In the genomic region with DNA sequence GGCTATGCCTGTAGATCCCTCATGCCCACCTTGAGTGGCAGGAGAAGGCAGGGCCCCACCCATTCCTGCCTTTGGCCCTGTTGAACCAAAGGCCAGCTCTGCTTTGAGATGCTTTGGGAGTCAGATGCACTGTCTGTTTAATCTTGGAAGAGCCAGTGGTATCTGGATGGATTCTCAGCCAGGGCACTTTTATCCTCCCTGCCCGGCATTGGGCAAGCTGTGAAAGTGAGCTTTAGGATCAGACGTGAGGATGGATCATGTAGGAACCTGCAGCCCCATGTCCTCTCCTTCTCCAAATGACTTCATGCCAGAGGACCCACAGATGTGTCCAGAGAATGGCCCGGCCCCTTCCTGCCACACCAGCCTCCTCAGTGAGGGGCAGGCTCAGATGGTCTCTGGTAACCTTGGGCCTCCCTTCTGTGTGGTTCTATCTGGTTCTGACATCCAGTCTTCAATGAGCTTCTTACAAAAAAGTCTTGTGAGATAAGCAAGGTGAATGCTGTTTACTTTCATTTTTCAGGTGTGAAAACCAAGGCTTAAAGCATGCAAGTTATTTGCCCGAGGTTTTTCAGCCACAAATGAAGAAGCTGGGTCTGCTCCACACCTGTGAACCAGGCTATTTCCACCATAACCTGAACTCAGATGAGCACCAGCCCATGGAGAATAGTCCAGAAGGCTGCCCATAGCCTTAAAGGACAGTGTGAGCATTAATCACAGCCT, we compare ENCODE assay signal across 16 cellular contexts.
A peak's percentile ranks its signal among the peaks of the same experiment; 100 is the strongest.
DNase-seq lines count a peak whose midpoint lies in the region; ATAC-seq, FAIRE-seq and TF ChIP-seq lines count a peak whose summit lies in the region.
"Had no signal": no experiment of that assay in that cellular context is flagged by ENCODE, and none has a peak within 500 bp of the region (broad histone marks: within the 10 kb centered on the region; RNA-seq: fewer than 3 reads in every experiment).

No MANE protein-coding gene starts in this region.

- no peak overlapping the region for H4K5ac ChIP-seq in H1 (ENCODE audit: insufficient read length, low read depth, low read length)

- H3K4me1 Mint-ChIP-seq in GM23338 = peaks cover 8% of the 10 kb centered on the region

- 0 out of 2 replicates have a peak overlapping the region, but pooled peaks have one; percentile 10 for H2BK15ac ChIP-seq in H1 (ENCODE audit: low read length)

- H3K27me3 ChIP-seq in right cardiac atrium (ENCODE audit: control insufficient read depth, insufficient read depth) = no peaks in the 10 kb centered on the region
- H3K27me3 ChIP-seq in GM23338 (ENCODE audit: insufficient read depth) = no peaks in the 10 kb centered on the region
- no peaks in the 10 kb centered on the region for H3K27me3 ChIP-seq in H1 (replicated peaks in 1 of 4; ENCODE audit: control insufficient read depth in 3 of 4, extremely low read depth in 1 of 4, insufficient read depth in 3 of 4, low read length in 3 of 4)
- H3K27me3 ChIP-seq in smooth muscle cell (ENCODE audit: low read depth) = no peaks in the 10 kb centered on the region
- H3K27me3 ChIP-seq: BLaER1 treated with 17β-estradiol and CSF1 and Interleukin-3, amounts not matched to agents 10 nM and 100 nM had no signal

- no peak overlapping the region for H3K27ac Mint-ChIP-seq in GM23338

- H4K20me1 ChIP-seq in GM23338 (replicated peaks; ENCODE audit: insufficient read depth) = no peaks in the 10 kb centered on the region
- no peaks in the 10 kb centered on the region for H4K20me1 ChIP-seq in H1 (replicated peaks in 1 of 2; ENCODE audit: control insufficient read depth in 1 of 2, insufficient read depth in 2 of 2, low read length in 2 of 2)
- H4K20me1 ChIP-seq in smooth muscle cell (ENCODE audit: low read depth) = no peaks in the 10 kb centered on the region
- H4K20me1 ChIP-seq: BLaER1 treated with 17β-estradiol and CSF1 and Interleukin-3, amounts not matched to agents 10 nM and 100 nM had no signal

- TF ChIP-seq POLR2A in H1 (IDR thresholded peaks at IDR 0.05; ENCODE audit: control extremely low read depth in 1 of 2, low read depth in 2 of 2, low read length in 2 of 2) = no peak
- no peak for TF ChIP-seq POLR2A in lower leg skin (IDR thresholded peaks at IDR 0.05)

- no peak for TF ChIP-seq RAD21 in H1 (IDR thresholded peaks at IDR 0.05 in 1 of 2, conservative IDR thresholded peaks at IDR 0.05 in 1 of 2; ENCODE audit: low read depth in 2 of 2, low read length in 2 of 2)

- no peak overlapping the region for H3K14ac ChIP-seq in H1 (ENCODE audit: insufficient read length)

- no peak for TF ChIP-seq EP300 in H1 (IDR thresholded peaks at IDR 0.05; ENCODE audit: borderline replicate concordance in 1 of 2, low read depth in 2 of 2, low read length in 2 of 2)

- peak; percentile 67 for DNase-seq in cardiac septum (ENCODE audit: low spot score)
- DNase-seq in right cardiac atrium = no peak
- no peak for DNase-seq in GM23338 (ENCODE audit: low spot score)
- peak in 1 of 2 experiments; percentile 14 for DNase-seq in H1 (ENCODE audit: low read depth in 1 of 2, low spot score in 2 of 2)
- DNase-seq in smooth muscle cell (lab: John Stamatoyannopoulos, UW; ENCODE audit: unreplicated experiment) = no peak
- no peak for DNase-seq in glomerular visceral epithelial cell (ENCODE audit: extremely low spot score)
- no peak for DNase-seq in lower leg skin (ENCODE audit: low spot score in 2 of 2)
- DNase-seq: KG1, NCI-H1092 treated with DMSO at 0.1 percent for 48 hours, NCI-H1694, NCI-H2171, NCI-H446 treated with DMSO at 0.1 percent for 48 hours, NCI-H748 treated with DMSO at 0.1 percent for 48 hours had no signal

- H3K4me3 Mint-ChIP-seq in GM23338 = no peak overlapping the region

- no peak overlapping the region for H3K4ac ChIP-seq in H1 (replicated peaks; ENCODE audit: insufficient read length, low read depth, low read length)

- H3K79me2 ChIP-seq in GM23338 (replicated peaks; ENCODE audit: insufficient read depth) = no peaks in the 10 kb centered on the region
- no peaks in the 10 kb centered on the region for H3K79me2 ChIP-seq in H1 (ENCODE audit: control insufficient read depth in 1 of 2, insufficient read depth in 2 of 2, low read length in 2 of 2)
- H3K79me2 ChIP-seq in smooth muscle cell (ENCODE audit: low read depth) = no peaks in the 10 kb centered on the region

- CTCF ChIA-PET in H1 (lab: Charles Lee; ENCODE audit: partially characterized antibody) = interaction anchor here (2.1 kb wide), 1 partner anchor 41 kb away, joined by 7 read pairs; no protein-coding TSS in a partner anchor

- no peak for ATAC-seq in right cardiac atrium
- ATAC-seq in GM23338 = no peak
- ATAC-seq in HG03045 (IDR thresholded peaks at IDR 0.05; ENCODE audit: unreplicated experiment) = no peak
- ATAC-seq: HCT116 had no signal

- intact Hi-C loops in cardiac septum (cut with DNase I) (no loop called here), right cardiac atrium (cut with DNase I) (no loop called here), lower leg skin (cut with DNase I; ENCODE audit: low total_unique reads) (no loop called here)

- H3K18ac ChIP-seq in H1 (ENCODE audit: extremely low read depth, low read length) = no peak overlapping the region

- H3F3A ChIP-seq in GM23338 (replicated peaks; ENCODE audit: low read depth) (no peaks in the 10 kb centered on the region), smooth muscle cell (ENCODE audit: low read depth) (no peaks in the 10 kb centered on the region)

- H2BK20ac ChIP-seq in H1 (ENCODE audit: low read length) = no peak overlapping the region

- H3K23me2 ChIP-seq in H1 (ENCODE audit: low read depth, low read length) = no peaks in the 10 kb centered on the region

- H3K4me1 ChIP-seq in right cardiac atrium (ENCODE audit: control insufficient read depth, insufficient read depth, low read length) (no peaks in the 10 kb centered on the region), GM23338 (ENCODE audit: insufficient read depth) (0 out of 2 replicates have a peak, but pooled peaks cover 11% of the 10 kb centered on the region), H1 (replicated peaks in 1 of 4; ENCODE audit: control insufficient read depth in 3 of 4, insufficient read depth in 4 of 4, low read length in 3 of 4) (peaks cover 0 to 2% (median under 1%) of the 10 kb centered on the region in 4 experiments; a peak in 1 of 7 replicates), smooth muscle cell (ENCODE audit: low read depth) (no peaks in the 10 kb centered on the region)
- H3K4me1 ChIP-seq: BLaER1 treated with 17β-estradiol and CSF1 and Interleukin-3, amounts not matched to agents 10 nM and 100 nM had no signal

- H4K91ac ChIP-seq in H1 (replicated peaks; ENCODE audit: insufficient read length, low read length) = no peak overlapping the region

- H2BK120ac ChIP-seq in H1 (replicated peaks; ENCODE audit: low read depth, low read length) = no peak overlapping the region

- no peak overlapping the region for H3K4me3 ChIP-seq in right cardiac atrium (ENCODE audit: low read length)
- no peak overlapping the region for H3K4me3 ChIP-seq in GM23338
- H3K4me3 ChIP-seq in H1 (ENCODE audit: extremely low read depth in 1 of 4, insufficient read depth in 2 of 4, low read depth in 3 of 4, low read length in 4 of 4) = no peak overlapping the region
- no peak overlapping the region for H3K4me3 ChIP-seq in smooth muscle cell
- H3K4me3 ChIP-seq in lower leg skin (ENCODE audit: low read depth, poor library complexity, severe bottlenecking) = no peak overlapping the region
- H3K4me3 ChIP-seq: BLaER1 treated with 17β-estradiol and CSF1 and Interleukin-3, amounts not matched to agents 10 nM and 100 nM had no signal

- peak overlapping the region; percentile 79 for H4K8ac ChIP-seq in H1 (ENCODE audit: extremely low read depth, insufficient read depth, low read length)

- no peaks in the 10 kb centered on the region for H3K79me1 ChIP-seq in H1 (ENCODE audit: low read depth, low read length)

- 0 out of 2 replicates have a peak overlapping the region, but pooled peaks have one; percentile 49 for H2AFZ ChIP-seq in GM23338
- no peak overlapping the region for H2AFZ ChIP-seq in H1 (ENCODE audit: low read length)
- no peak overlapping the region for H2AFZ ChIP-seq in smooth muscle cell (ENCODE audit: low read depth)

- no peak for FAIRE-seq in H1 (lab: Jason Lieb, UNC)

- no peaks in the 10 kb centered on the region for H3K9me3 Mint-ChIP-seq in GM23338

- no peaks in the 10 kb centered on the region for H3K36me3 Mint-ChIP-seq in GM23338 (ENCODE audit: low read depth)

- H3K23ac ChIP-seq in H1 (ENCODE audit: insufficient read length) = no peak overlapping the region

- TF ChIP-seq CTCF in GM23338 (conservative IDR thresholded peaks at IDR 0.05; ENCODE audit: low read depth in 2 of 2) (no peak), H1 (IDR thresholded peaks at IDR 0.05; ENCODE audit: control extremely low read depth in 1 of 3, insufficient read depth in 1 of 3, low read depth in 1 of 3, low read length in 3 of 3) (no peak), smooth muscle cell (IDR thresholded peaks at IDR 0.05; ENCODE audit: borderline replicate concordance, insufficient read depth, poor library complexity, severe bottlenecking) (no peak), lower leg skin (IDR thresholded peaks at IDR 0.05) (no peak)

- 86% methylated on average over 4 of the region's 4 CpGs for WGBS in right cardiac atrium
- 94% methylated on average over 4 of the region's 4 CpGs; no CpG with 5 or more reads in 1 of the 2 experiments for WGBS in H1 (ENCODE audit: extremely low coverage in 1 of 2, insufficient coverage in 1 of 2, insufficient read length in 1 of 2, insufficient replicate concordance in 2 of 2, low coverage in 1 of 2, low lambda C conversion rate in 2 of 2, missing lambda C conversion rate in 1 of 2), 2 experiments
- 81% methylated on average over 4 of the region's 4 CpGs for WGBS in smooth muscle cell (ENCODE audit: low lambda C conversion rate)
- WGBS in lower leg skin, 2 donors = 73 to 86% methylated on average over 4 of the region's 4 CpGs

- no peak overlapping the region for H2BK5ac ChIP-seq in H1 (ENCODE audit: low read depth, low read length)

- no peak overlapping the region for H2BK12ac ChIP-seq in H1 (ENCODE audit: low read depth, low read length)

- POLR2A ChIA-PET in H1 (lab: Charles Lee; ENCODE audit: partially characterized antibody) = no interaction called here

- H3K27me3 Mint-ChIP-seq in GM23338 (ENCODE audit: insufficient read depth, low read depth, poor library complexity) = peaks cover 6% of the 10 kb centered on the region

- no peaks in the 10 kb centered on the region for H3K36me3 ChIP-seq in GM23338 (ENCODE audit: insufficient read depth)
- H3K36me3 ChIP-seq in H1 (ENCODE audit: control insufficient read depth in 2 of 4, insufficient read depth in 4 of 4, low read length in 3 of 4) = no peaks in the 10 kb centered on the region
- no peaks in the 10 kb centered on the region for H3K36me3 ChIP-seq in smooth muscle cell (ENCODE audit: low read depth)
- H3K36me3 ChIP-seq: BLaER1 treated with 17β-estradiol and CSF1 and Interleukin-3, amounts not matched to agents 10 nM and 100 nM had no signal

- no peak overlapping the region for H3K56ac ChIP-seq in H1 (replicated peaks; ENCODE audit: insufficient read length, low read depth, low read length)

- no peaks in the 10 kb centered on the region for H3K9me3 ChIP-seq in right cardiac atrium (ENCODE audit: control insufficient read depth, low read length)
- no peaks in the 10 kb centered on the region for H3K9me3 ChIP-seq in H1 (ENCODE audit: insufficient read depth in 2 of 2, low read depth in 1 of 2, low read length in 1 of 2)
- no peaks in the 10 kb centered on the region for H3K9me3 ChIP-seq in smooth muscle cell (replicated peaks; ENCODE audit: low read depth)
- H3K9me3 ChIP-seq: BLaER1 treated with 17β-estradiol and CSF1 and Interleukin-3, amounts not matched to agents 10 nM and 100 nM had no signal

- no peak overlapping the region for H3K4me2 ChIP-seq in GM23338
- H3K4me2 ChIP-seq in H1 (ENCODE audit: insufficient read depth in 1 of 2, low read depth in 2 of 2, low read length in 2 of 2) = no peak overlapping the region
- H3K4me2 ChIP-seq in smooth muscle cell = peak overlapping the region; percentile 46
- H3K4me2 ChIP-seq: BLaER1 treated with 17β-estradiol and CSF1 and Interleukin-3, amounts not matched to agents 10 nM and 100 nM had no signal

- H2AK5ac ChIP-seq in H1 (ENCODE audit: low read depth, low read length) = no peak overlapping the region

- H3K9me2 ChIP-seq in GM23338 (ENCODE audit: insufficient read depth) = peaks cover 13% of the 10 kb centered on the region

- H3K27ac ChIP-seq in right cardiac atrium (ENCODE audit: low read length) (no peak overlapping the region), GM23338 (ENCODE audit: low read depth) (no peak overlapping the region), H1 (ENCODE audit: low read depth, low read length) (no peak overlapping the region), smooth muscle cell (ENCODE audit: low read depth) (no peak overlapping the region)
- H3K27ac ChIP-seq: BLaER1 treated with 17β-estradiol and CSF1 and Interleukin-3, amounts not matched to agents 10 nM and 100 nM had no signal

- H3K9ac ChIP-seq in H1 (replicated peaks in 1 of 4; ENCODE audit: extremely low read depth in 1 of 4, low read depth in 3 of 4, low read length in 3 of 4) = no peak overlapping the region
- H3K9ac ChIP-seq in smooth muscle cell (ENCODE audit: low read depth) = no peak overlapping the region
- H3K9ac ChIP-seq: BLaER1 treated with 17β-estradiol and CSF1 and Interleukin-3, amounts not matched to agents 10 nM and 100 nM had no signal
